ENCODE assay signal across 20 cellular contexts in the genomic region with DNA sequence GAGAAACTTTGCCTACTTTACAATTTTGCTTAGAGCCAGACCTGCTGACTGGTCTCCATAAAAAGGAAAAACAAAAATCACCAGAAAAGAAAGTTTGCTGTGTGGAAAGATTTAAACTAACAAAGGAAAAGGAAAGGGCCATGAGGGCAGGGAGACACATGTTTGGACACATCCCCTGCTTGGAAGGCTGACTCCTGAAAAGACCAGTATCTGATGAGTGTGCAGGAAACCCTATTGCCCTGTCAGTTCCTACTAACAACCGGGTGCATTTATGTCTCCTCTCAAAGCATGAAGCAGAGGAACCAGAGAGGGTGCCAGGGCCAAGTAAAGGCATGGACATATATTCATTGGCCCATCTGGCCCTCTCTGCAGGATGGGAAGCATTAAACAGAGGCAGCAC. TPM values are rescaled to one million over a fixed set of nuclear protein-coding genes. Genes with fewer than 3 reads are reported as not detected.
DNase-seq lines count a peak whose midpoint lies in the region; TF ChIP-seq lines count a peak whose summit lies in the region.
"Had no signal": no experiment of that assay in that cellular context is flagged by ENCODE, and none has a peak within 500 bp of the region (broad histone marks: within the 10 kb centered on the region; RNA-seq: fewer than 3 reads in every experiment).

No MANE protein-coding gene starts in this region.

- no peak overlapping the region for H3K4me3 Mint-ChIP-seq in CD4-positive, alpha-beta memory T cell
- H3K4me3 Mint-ChIP-seq: CD8-positive, alpha-beta T cell had no signal

- H3K4me1 Mint-ChIP-seq in CD4-positive, alpha-beta memory T cell = peaks cover 0 to 5% (median 2%) of the 10 kb centered on the region in 4 donors

- in situ Hi-C loops in mammary epithelial cell (cut with MboI; ENCODE audit: low sequenced_read_pairs in 2 of 2) = no loop called here

- H3K9me3 ChIP-seq in mammary epithelial cell (replicated peaks; ENCODE audit: insufficient read depth, low read length) (no peaks in the 10 kb centered on the region), esophagus muscularis mucosa (no peaks in the 10 kb centered on the region), ovary (no peaks in the 10 kb centered on the region)
- no peaks in the 10 kb centered on the region for H3K9me3 ChIP-seq in CD4-positive, alpha-beta memory T cell (ENCODE audit: control insufficient read depth in 1 of 2, low read length in 2 of 2)
- H3K9me3 ChIP-seq: BLaER1 had no signal

- H4K20me1 ChIP-seq in mammary epithelial cell (ENCODE audit: insufficient read depth, low read length) = no peaks in the 10 kb centered on the region
- H4K20me1 ChIP-seq: BLaER1 had no signal

- H3K27me3 ChIP-seq in mammary epithelial cell (ENCODE audit: insufficient read depth, low read length) (no peaks in the 10 kb centered on the region), esophagus muscularis mucosa (no peaks in the 10 kb centered on the region), ovary (no peaks in the 10 kb centered on the region)
- H3K27me3 ChIP-seq in CD4-positive, alpha-beta memory T cell (ENCODE audit: insufficient read depth, low read length) = peaks cover 3% of the 10 kb centered on the region
- H3K27me3 ChIP-seq: BLaER1 had no signal

- CTCF ChIA-PET in mammary epithelial cell (lab: Charles Lee; ENCODE audit: low non-redundant PET) = no interaction called here
- CTCF ChIA-PET in CD4-positive, alpha-beta memory T cell (lab: Charles Lee; ENCODE audit: partially characterized antibody) = no interaction called here

- TF ChIP-seq EP300 in esophagus muscularis mucosa (IDR thresholded peaks at IDR 0.05) (no peak), ovary (IDR thresholded peaks at IDR 0.05) (no peak)

- TF ChIP-seq POLR2A in esophagus muscularis mucosa (IDR thresholded peaks at IDR 0.05; ENCODE audit: low read depth) = no peak
- no peak for TF ChIP-seq POLR2A in ovary (IDR thresholded peaks at IDR 0.05)

- intact Hi-C loops in mammary epithelial cell (cut with micrococcal nuclease) = no loop called here
- intact Hi-C loops in esophagus muscularis mucosa (cut with DNase I) = no loop called here
- intact Hi-C loops in CD4-positive, alpha-beta memory T cell (cut with micrococcal nuclease) = no loop called here
- intact Hi-C loops in ovary (cut with DNase I) = no loop called here

- DNase-seq in HT1080 (ENCODE audit: low read depth) = peak; percentile 24
- peak; percentile 68 for DNase-seq in mammary epithelial cell
- peak; percentile 89 for DNase-seq in esophagus muscularis mucosa (ENCODE audit: extremely low spot score)
- peak; percentile 54 for DNase-seq in pulmonary artery endothelial cell (ENCODE audit: low read depth, low spot score)
- DNase-seq in T-helper 2 cell = no peak
- DNase-seq in CD4-positive, alpha-beta memory T cell = no peak
- no peak for DNase-seq in ovary
- DNase-seq: Calu3; CD8-positive, alpha-beta T cell; GF-D8; GOT3; NCI-H1105; NCI-H1694 treated with DMSO at 0.1 percent for 48 hours; NCI-H226; NCI-H524; NCI-H82; SIG-M5 had no signal

- H3K27me3 Mint-ChIP-seq in CD4-positive, alpha-beta memory T cell = peaks cover 17 to 21% of the 10 kb centered on the region in 2 donors

- no peaks in the 10 kb centered on the region for H3K36me3 Mint-ChIP-seq in CD4-positive, alpha-beta memory T cell
- H3K36me3 Mint-ChIP-seq: CD8-positive, alpha-beta T cell had no signal

- H3K9ac ChIP-seq in mammary epithelial cell (ENCODE audit: insufficient read depth, low read length) = no peak overlapping the region
- H3K9ac ChIP-seq: BLaER1 had no signal

- dilution Hi-C loops in mammary epithelial cell (cut with HindIII; ENCODE audit: low sequenced_read_pairs) = no loop called here

- H3K4me3 ChIP-seq in mammary epithelial cell (replicated peaks in 1 of 3; ENCODE audit: insufficient read depth in 1 of 3, low read depth in 2 of 3, low read length in 3 of 3) = no peak overlapping the region
- H3K4me3 ChIP-seq in esophagus muscularis mucosa = no peak overlapping the region
- H3K4me3 ChIP-seq in CD4-positive, alpha-beta memory T cell (ENCODE audit: low read length in 2 of 2) = no peak overlapping the region
- no peak overlapping the region for H3K4me3 ChIP-seq in ovary
- H3K4me3 ChIP-seq: BLaER1 had no signal

- H3K9me3 Mint-ChIP-seq in CD4-positive, alpha-beta memory T cell = peaks cover 0 to 3% (median 0%) of the 10 kb centered on the region in 8 donors
- H3K9me3 Mint-ChIP-seq: CD8-positive, alpha-beta T cell had no signal

- POLR2A ChIA-PET in CD4-positive, alpha-beta memory T cell (lab: Charles Lee; ENCODE audit: partially characterized antibody) = no interaction called here

- H3K27ac ChIP-seq in mammary epithelial cell (ENCODE audit: insufficient read depth, low read depth, low read length) = peak overlapping the region; percentile 25
- H3K27ac ChIP-seq in esophagus muscularis mucosa (replicated peaks in 1 of 4) = no peak overlapping the region
- H3K27ac ChIP-seq in CD4-positive, alpha-beta memory T cell (ENCODE audit: low read depth, low read length) = no peak overlapping the region
- H3K27ac ChIP-seq in ovary = no peak overlapping the region
- H3K27ac ChIP-seq: BLaER1 had no signal

- peaks cover 22% of the 10 kb centered on the region for H3K4me1 ChIP-seq in mammary epithelial cell (ENCODE audit: insufficient read depth, low read length)
- H3K4me1 ChIP-seq in esophagus muscularis mucosa = peaks cover 2 to 15% (median 8%) of the 10 kb centered on the region in 4 donors
- H3K4me1 ChIP-seq in CD4-positive, alpha-beta memory T cell (ENCODE audit: insufficient read depth, low read length) = peaks cover 3% of the 10 kb centered on the region
- no peaks in the 10 kb centered on the region for H3K4me1 ChIP-seq in ovary (ENCODE audit: insufficient read depth)

- H3K36me3 ChIP-seq in mammary epithelial cell (ENCODE audit: insufficient read depth, low read length) (no peaks in the 10 kb centered on the region), esophagus muscularis mucosa (no peaks in the 10 kb centered on the region), ovary (no peaks in the 10 kb centered on the region)
- no peaks in the 10 kb centered on the region for H3K36me3 ChIP-seq in CD4-positive, alpha-beta memory T cell (ENCODE audit: insufficient read depth, low read length)
- H3K36me3 ChIP-seq: BLaER1 had no signal

- TF ChIP-seq CTCF in mammary epithelial cell (conservative IDR thresholded peaks at IDR 0.05 in 1 of 2, IDR thresholded peaks at IDR 0.05 in 1 of 2; ENCODE audit: extremely low read depth in 1 of 2, insufficient read depth in 1 of 2, low read depth in 1 of 2, low read length in 2 of 2) = no peak
- no peak for TF ChIP-seq CTCF in esophagus muscularis mucosa (IDR thresholded peaks at IDR 0.05)
- TF ChIP-seq CTCF in ovary (IDR thresholded peaks at IDR 0.05) = no peak

- no TSS peak for BruUV-seq in mammary epithelial cell (replicated peaks; lab: Mats Ljungman, UMichigan)

- no peak overlapping the region for H3K27ac Mint-ChIP-seq in CD4-positive, alpha-beta memory T cell
- H3K27ac Mint-ChIP-seq: CD8-positive, alpha-beta T cell had no signal

- peak overlapping the region; percentile 86 for H2AFZ ChIP-seq in mammary epithelial cell (ENCODE audit: low read depth, low read length)

- no CpG with 5 or more reads among the region's 1 CpG for WGBS in mammary epithelial cell (ENCODE audit: low coverage, missing lambda C conversion rate)
- WGBS in esophagus muscularis mucosa = 38% methylated on average over 1 of the region's 1 CpG
- 61 to 65% (median 62%) methylated on average over 1 of the region's 1 CpG for WGBS in ovary, 3 donors

- no peaks in the 10 kb centered on the region for H3K79me2 ChIP-seq in mammary epithelial cell (ENCODE audit: insufficient read depth, low read length)

- H3K4me2 ChIP-seq in mammary epithelial cell (ENCODE audit: insufficient read depth, low read depth, low read length) = peak overlapping the region; percentile 44
- H3K4me2 ChIP-seq: BLaER1 had no signal

RNA-seq across cellular contexts. Expression of gene STAB2, which starts 7.0 kb away (rescaled TPM):
- not detected in 2 replicates for total RNA-seq in HT1080 (2014; rRNA removed; shearing (Covaris generic))
- polyA plus RNA-seq in HT1080 (2015; cell fraction: cytosol; rRNA removed) = not detected in 2 replicates
- not detected in 2 replicates for polyA plus RNA-seq in HT1080 (2015; cell fraction: nucleus; rRNA removed)
- total RNA-seq in mammary epithelial cell (under 1 TPM in 1 of 2 donors, not detected in 1; under 0.01 TPM), esophagus muscularis mucosa (under 1 TPM in 3 of 4 donors, not detected in 1; under 0.01 to 0.50 (median 0.29) TPM), pulmonary artery endothelial cell (not detected in 2 replicates), ovary (1 to 10 TPM in 3 of 7 donors, under 1 TPM in 4; 0.05 to 9.3 (median 0.86) TPM)
- polyA plus RNA-seq in mammary epithelial cell (under 0.01 TPM), ovary (1 to 10 TPM in 1 of 2 donors, under 1 TPM in 1; 0.36 to 6.4 TPM)
- polyA minus RNA-seq in mammary epithelial cell = not detected
- not detected for total RNA-seq in CD4-positive, alpha-beta memory T cell
- polyA plus RNA-seq in CD4-positive, alpha-beta memory T cell = not detected
- total RNA-seq: A673; Calu3; CD8-positive, alpha-beta T cell; RPMI7951 had no signal

Comparison
In these comparisons a context has a peak if more than half of its experiments do, and no peak if none do; other contexts are left out.
1. DNase-seq: peak in HT1080 (single experiment), mammary epithelial cell (single experiment), esophagus muscularis mucosa (single experiment) and pulmonary artery endothelial cell (single experiment); none in T-helper 2 cell (0 of 5), CD4-positive, alpha-beta memory T cell (0 of 5) and ovary (0 of 5).